Comparison of ENCODE assay signal across 10 cellular contexts in the genomic region with DNA sequence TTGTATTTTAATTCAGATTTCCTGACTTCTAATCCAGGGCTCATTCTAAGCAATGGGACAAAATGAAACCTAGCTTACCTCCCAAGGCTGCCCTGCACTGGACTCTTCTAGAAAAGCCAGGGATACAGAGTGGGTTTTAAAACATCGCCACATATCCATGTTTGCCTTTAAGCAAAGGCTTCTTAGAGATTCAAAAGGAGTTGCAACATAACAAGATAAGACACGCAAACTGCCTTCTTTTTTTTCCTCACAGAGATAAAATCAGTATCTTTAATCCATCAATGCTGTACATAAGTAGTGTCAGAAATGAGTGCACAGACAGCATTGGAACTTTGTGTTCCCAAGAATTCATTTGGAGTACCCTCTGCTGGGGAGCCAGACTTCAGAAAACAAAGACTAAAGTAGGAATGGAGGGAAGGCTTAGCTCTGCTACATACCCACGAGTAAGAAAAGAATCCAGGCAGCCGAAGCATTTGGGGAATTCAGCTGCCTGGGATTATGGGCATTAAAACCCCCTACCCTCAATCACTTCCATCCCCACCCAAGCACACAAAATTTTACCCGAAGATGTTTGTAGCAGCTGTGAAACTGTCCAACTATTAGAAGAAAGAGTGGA.
DNase-seq lines count a peak whose midpoint lies in the region; ATAC-seq, FAIRE-seq and TF ChIP-seq lines count a peak whose summit lies in the region.
"Had no signal": no experiment of that assay in that cellular context is flagged by ENCODE, and none has a peak within 500 bp of the region (broad histone marks: within the 10 kb centered on the region; RNA-seq: fewer than 3 reads in every experiment).

No MANE protein-coding gene starts in this region.

- H3K9me1 ChIP-seq in K562 (ENCODE audit: control insufficient read depth, insufficient read depth, low read length) = no peaks in the 10 kb centered on the region

- no TSS peak for BruUV-seq in K562 (replicated peaks; lab: Mats Ljungman, UMichigan)

- H3K36me3 ChIP-seq in cardiac muscle cell (no peaks in the 10 kb centered on the region), K562 (ENCODE audit: control insufficient read depth, insufficient read depth, low read length) (no peaks in the 10 kb centered on the region), suprapubic skin (no peaks in the 10 kb centered on the region)

- POLR2A ChIA-PET in K562 (lab: Yijun Ruan, JAX) = interaction anchor here (0.6 to 1.4 kb wide), 5 partner anchors 11 to 425 kb away, joined by 3 to 5 read pairs (median 3); no protein-coding TSS in a partner anchor

- intact Hi-C loops in cardiac septum (cut with DNase I) = loop anchor here (5.0 kb wide), 1 partner anchor 428 kb away; a partner anchor contains a TSS
- intact Hi-C loops in K562 (cut with micrococcal nuclease) = loop anchor here (2.0 to 5.0 kb wide), 2 partner anchors 384 to 478 kb away; no protein-coding TSS in a partner anchor

- H3K9me3 ChIP-seq in cardiac muscle cell (ENCODE audit: low read depth) (no peaks in the 10 kb centered on the region), K562 (replicated peaks; ENCODE audit: control insufficient read depth, insufficient read depth, low read depth, low read length) (no peaks in the 10 kb centered on the region), suprapubic skin (no peaks in the 10 kb centered on the region)

- DNase-seq in cardiac muscle cell (ENCODE audit: low read depth in 1 of 2, low spot score in 1 of 2) (peak; percentile 11 to 48), cardiac septum (ENCODE audit: low spot score) (no peak), K562 (ENCODE audit: extremely low read depth in 1 of 4, low spot score in 3 of 4) (no peak), islet precursor cell (peak; percentile 66), suprapubic skin (ENCODE audit: low spot score in 2 of 2) (no peak)
- DNase-seq in effector CD8-positive, alpha-beta T cell (lab: John Stamatoyannopoulos, UW) = no peak
- no peak for DNase-seq in activated CD8-positive, alpha-beta memory T cell treated with anti-CD3 and anti-CD28 coated beads, Interleukin-2, amount 50 U/mL, for 48 hours
- DNase-seq: amygdala; stimulated activated CD4-positive, alpha-beta T cell treated with anti-CD3 and anti-CD28 coated beads, Interleukin-12 subunit alpha, Interleukin-12 subunit beta, amount 100 ng/mL, for 4 hours had no signal

- TF ChIP-seq POLR2A in K562 (conservative IDR thresholded peaks at IDR 0.05) (no peak), suprapubic skin (IDR thresholded peaks at IDR 0.05) (no peak)

- in situ Hi-C loops in K562 (cut with MboI) = no loop called here

- peak in 1 of 2 experiments; percentile 44; a peak in 3 of 4 replicates for TF ChIP-seq RAD21 in K562 (CRISPR knock-in tag; conservative IDR thresholded peaks at IDR 0.05 in 1 of 2, IDR thresholded peaks at IDR 0.05 in 1 of 2)

- no peak overlapping the region for H3K9ac ChIP-seq in K562 (ENCODE audit: insufficient read depth in 1 of 2, low read depth in 2 of 2, low read length in 2 of 2)

- no peak for TF ChIP-seq EP300 in K562 (IDR thresholded peaks at IDR 0.05; ENCODE audit: low read length)
- no peak for TF ChIP-seq EP300 in suprapubic skin (IDR thresholded peaks at IDR 0.05)

- peak overlapping the region; percentile 33; the same call in 1 of the 2 replicates for H2AFZ ChIP-seq in K562 (ENCODE audit: low read depth, low read length)

- H3K4me1 ChIP-seq in cardiac muscle cell (ENCODE audit: low read depth) = no peaks in the 10 kb centered on the region
- H3K4me1 ChIP-seq in K562 (replicated peaks in 1 of 2; ENCODE audit: control insufficient read depth in 2 of 2, insufficient read depth in 2 of 2, low read length in 2 of 2) = peaks cover 0 to 11% of the 10 kb centered on the region in 2 experiments; a peak in 2 of 5 replicates
- peaks cover 11% of the 10 kb centered on the region for H3K4me1 ChIP-seq in suprapubic skin

- H3K27me3 ChIP-seq in cardiac muscle cell (no peaks in the 10 kb centered on the region), K562 (ENCODE audit: control insufficient read depth in 2 of 2, insufficient read depth in 2 of 2, low read length in 2 of 2) (no peaks in the 10 kb centered on the region), suprapubic skin (no peaks in the 10 kb centered on the region)

- H3K27ac ChIP-seq in cardiac muscle cell = no peak overlapping the region
- no peak overlapping the region for H3K27ac ChIP-seq in K562 (ENCODE audit: extremely low read depth, low read depth, low read length)
- H3K27ac ChIP-seq in suprapubic skin = peak overlapping the region; percentile 40

- FAIRE-seq in K562 (lab: Jason Lieb, UNC) = no peak

- H3K4me3 ChIP-seq in cardiac muscle cell (no peak overlapping the region), K562 (no peak overlapping the region), suprapubic skin (no peak overlapping the region)

- H3K4me2 ChIP-seq in K562 (ENCODE audit: insufficient read depth, low read length) = no peak overlapping the region

- ATAC-seq in K562 = peak; percentile 72
- no peak for ATAC-seq in HG03460 (IDR thresholded peaks at IDR 0.05; ENCODE audit: unreplicated experiment)

- 31% methylated on average over 5 of the region's 5 CpGs for WGBS in K562 (ENCODE audit: insufficient coverage, low coverage, missing lambda C conversion rate)
- WGBS in suprapubic skin = 37% methylated on average over 5 of the region's 5 CpGs

- TF ChIP-seq CTCF in cardiac muscle cell (IDR thresholded peaks at IDR 0.05; ENCODE audit: low read depth, low read length) = peak; percentile 33
- 0 out of 6 replicates have a peak, but pooled peaks of 1 of the 3 experiments have one; percentile 4 for TF ChIP-seq CTCF in K562 (IDR thresholded peaks at IDR 0.05 in 2 of 3, conservative IDR thresholded peaks at IDR 0.05 in 1 of 3; ENCODE audit: insufficient read depth in 2 of 3, low read depth in 1 of 3, low read length in 3 of 3)
- TF ChIP-seq CTCF in suprapubic skin (IDR thresholded peaks at IDR 0.05) = no peak

- no peaks in the 10 kb centered on the region for H3K79me2 ChIP-seq in K562 (ENCODE audit: control insufficient read depth, insufficient read depth, low read length)

- CTCF ChIA-PET in K562 (lab: Yijun Ruan, JAX; ENCODE audit: low intra/inter-chr PET ratio) = no interaction called here

- H4K20me1 ChIP-seq in K562 (replicated peaks; ENCODE audit: control insufficient read depth, insufficient read depth, low read length) = no peaks in the 10 kb centered on the region

TF ChIP-seq in K562, 482 proteins besides CTCF, POLR2A, EP300 and RAD21 (continues in another document):
- TF ChIP-seq, protein P1, sequence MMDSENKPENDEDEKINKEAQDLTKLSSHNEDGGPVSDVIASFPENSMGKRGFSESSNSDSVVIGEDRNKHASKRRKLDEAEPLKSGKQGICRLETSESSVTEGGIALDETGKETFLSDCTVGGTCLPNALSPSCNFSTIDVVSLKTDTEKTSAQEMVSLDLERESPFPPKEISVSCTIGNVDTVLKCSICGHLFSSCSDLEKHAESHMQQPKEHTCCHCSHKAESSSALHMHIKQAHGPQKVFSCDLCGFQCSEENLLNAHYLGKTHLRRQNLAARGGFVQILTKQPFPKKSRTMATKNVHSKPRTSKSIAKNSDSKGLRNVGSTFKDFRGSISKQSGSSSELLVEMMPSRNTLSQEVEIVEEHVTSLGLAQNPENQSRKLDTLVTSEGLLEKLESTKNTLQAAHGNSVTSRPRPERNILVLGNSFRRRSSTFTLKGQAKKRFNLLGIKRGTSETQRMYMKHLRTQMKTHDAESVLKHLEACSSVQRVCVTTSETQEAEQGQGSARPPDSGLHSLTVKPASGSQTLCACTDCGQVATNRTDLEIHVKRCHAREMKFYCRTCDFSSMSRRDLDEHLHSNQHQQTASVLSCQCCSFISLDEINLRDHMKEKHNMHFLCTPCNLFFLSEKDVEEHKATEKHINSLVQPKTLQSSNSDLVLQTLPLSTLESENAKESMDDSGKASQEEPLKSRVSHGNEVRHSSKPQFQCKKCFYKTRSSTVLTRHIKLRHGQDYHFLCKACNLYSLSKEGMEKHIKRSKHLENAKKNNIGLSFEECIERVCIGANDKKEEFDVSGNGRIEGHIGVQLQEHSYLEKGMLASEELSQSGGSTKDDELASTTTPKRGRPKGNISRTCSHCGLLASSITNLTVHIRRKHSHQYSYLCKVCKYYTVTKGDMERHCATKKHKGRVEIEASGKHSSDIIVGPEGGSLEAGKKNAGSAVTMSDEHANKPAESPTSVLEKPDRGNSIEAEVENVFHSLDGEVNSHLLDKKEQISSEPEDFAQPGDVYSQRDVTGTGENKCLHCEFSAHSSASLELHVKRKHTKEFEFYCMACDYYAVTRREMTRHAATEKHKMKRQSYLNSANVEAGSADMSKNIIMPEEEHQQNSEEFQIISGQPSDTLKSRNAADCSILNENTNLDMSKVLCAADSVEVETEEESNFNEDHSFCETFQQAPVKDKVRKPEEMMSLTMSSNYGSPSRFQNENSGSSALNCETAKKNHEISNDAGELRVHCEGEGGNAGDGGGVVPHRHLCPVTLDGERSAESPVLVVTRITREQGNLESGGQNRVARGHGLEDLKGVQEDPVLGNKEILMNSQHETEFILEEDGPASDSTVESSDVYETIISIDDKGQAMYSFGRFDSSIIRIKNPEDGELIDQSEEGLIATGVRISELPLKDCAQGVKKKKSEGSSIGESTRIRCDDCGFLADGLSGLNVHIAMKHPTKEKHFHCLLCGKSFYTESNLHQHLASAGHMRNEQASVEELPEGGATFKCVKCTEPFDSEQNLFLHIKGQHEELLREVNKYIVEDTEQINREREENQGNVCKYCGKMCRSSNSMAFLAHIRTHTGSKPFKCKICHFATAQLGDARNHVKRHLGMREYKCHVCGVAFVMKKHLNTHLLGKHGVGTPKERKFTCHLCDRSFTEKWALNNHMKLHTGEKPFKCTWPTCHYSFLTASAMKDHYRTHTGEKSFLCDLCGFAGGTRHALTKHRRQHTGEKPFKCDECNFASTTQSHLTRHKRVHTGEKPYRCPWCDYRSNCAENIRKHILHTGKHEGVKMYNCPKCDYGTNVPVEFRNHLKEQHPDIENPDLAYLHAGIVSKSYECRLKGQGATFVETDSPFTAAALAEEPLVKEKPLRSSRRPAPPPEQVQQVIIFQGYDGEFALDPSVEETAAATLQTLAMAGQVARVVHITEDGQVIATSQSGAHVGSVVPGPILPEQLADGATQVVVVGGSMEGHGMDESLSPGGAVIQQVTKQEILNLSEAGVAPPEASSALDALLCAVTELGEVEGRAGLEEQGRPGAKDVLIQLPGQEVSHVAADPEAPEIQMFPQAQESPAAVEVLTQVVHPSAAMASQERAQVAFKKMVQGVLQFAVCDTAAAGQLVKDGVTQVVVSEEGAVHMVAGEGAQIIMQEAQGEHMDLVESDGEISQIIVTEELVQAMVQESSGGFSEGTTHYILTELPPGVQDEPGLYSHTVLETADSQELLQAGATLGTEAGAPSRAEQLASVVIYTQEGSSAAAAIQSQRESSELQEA (IDR thresholded peaks at IDR 0.05; ENCODE audit: low read depth) = no peak

Comparison
In these comparisons a context has a peak if more than half of its experiments do, and no peak if none do; other contexts are left out.
1. DNase-seq: peak in cardiac muscle cell (2 of 2) and islet precursor cell (single experiment); none in cardiac septum (single experiment), K562 (0 of 4), suprapubic skin (0 of 2), effector CD8-positive, alpha-beta T cell (single experiment) and activated CD8-positive, alpha-beta memory T cell treated with anti-CD3 and anti-CD28 coated beads, Interleukin-2, amount 50 U/mL, for 48 hours (single experiment).